In the genomic region with DNA sequence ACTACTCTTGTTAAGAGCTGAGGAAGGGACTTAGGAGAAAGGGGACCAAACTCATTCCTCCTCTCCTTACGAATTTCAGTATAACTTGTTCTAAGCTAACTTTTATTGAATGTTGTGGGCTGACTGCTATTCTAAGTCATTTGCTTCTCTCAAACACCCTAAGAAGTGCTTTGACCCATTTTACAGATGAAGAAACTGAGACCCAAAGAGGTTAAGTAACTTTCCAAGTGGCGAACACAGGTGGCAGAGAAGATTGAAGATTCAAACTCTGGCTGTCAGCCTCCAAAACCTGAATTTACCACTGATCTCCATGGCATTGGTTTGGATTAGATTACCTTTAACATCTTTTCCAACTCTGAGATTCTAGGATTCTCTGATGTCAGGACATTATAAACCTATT, we compare ENCODE assay signal across 16 cellular contexts. TPM values are rescaled to one million over a fixed set of nuclear protein-coding genes. Genes with fewer than 3 reads are reported as not detected.
DNase-seq lines count a peak whose midpoint lies in the region; ATAC-seq and TF ChIP-seq lines count a peak whose summit lies in the region.
"Had no signal": no experiment of that assay in that cellular context is flagged by ENCODE, and none has a peak within 500 bp of the region (broad histone marks: within the 10 kb centered on the region; RNA-seq: fewer than 3 reads in every experiment).

No MANE protein-coding gene starts in this region.

- H3K27me3 ChIP-seq in right atrium auricular region (no peaks in the 10 kb centered on the region), stomach (no peaks in the 10 kb centered on the region), uterus (no peaks in the 10 kb centered on the region)

- TF ChIP-seq CTCF in right atrium auricular region (IDR thresholded peaks at IDR 0.05) (no peak), fibroblast of villous mesenchyme (IDR thresholded peaks at IDR 0.05; ENCODE audit: insufficient read depth, low read depth, low read length) (no peak), stomach (IDR thresholded peaks at IDR 0.05) (no peak), uterus (IDR thresholded peaks at IDR 0.05) (no peak)

- ATAC-seq in left cardiac atrium (no peak), GM21381 (IDR thresholded peaks at IDR 0.05; ENCODE audit: unreplicated experiment) (no peak)
- ATAC-seq: HCT116, Panc1 had no signal

- H3K36me3 ChIP-seq in right atrium auricular region = peaks cover 82% of the 10 kb centered on the region
- H3K36me3 ChIP-seq in stomach = peaks cover 33 to 37% (median 36%) of the 10 kb centered on the region in 4 donors
- no peaks in the 10 kb centered on the region for H3K36me3 ChIP-seq in uterus

- intact Hi-C loops in left cardiac atrium (cut with DNase I) (loop anchor here in 1 of 2 donors (5.0 to 10.0 kb wide), 2 partner anchors 41 to 101 kb away; no protein-coding TSS in a partner anchor), stomach (cut with DNase I; ENCODE audit: low total_unique reads) (no loop called here), uterus (cut with DNase I; ENCODE audit: low total_unique reads) (loop anchor here (10.0 kb wide), 1 partner anchor 61 kb away; no protein-coding TSS in a partner anchor)

- no peak overlapping the region for H3K4me3 ChIP-seq in right atrium auricular region
- H3K4me3 ChIP-seq in fibroblast of villous mesenchyme (ENCODE audit: low read depth, low read length) = no peak overlapping the region
- no peak overlapping the region for H3K4me3 ChIP-seq in stomach
- H3K4me3 ChIP-seq in uterus = no peak overlapping the region

- 78 to 92% (median 84%) methylated on average over 2 of the region's 2 CpGs for WGBS in stomach, 5 donors

- H3K9me3 ChIP-seq in right atrium auricular region = no peaks in the 10 kb centered on the region
- no peaks in the 10 kb centered on the region for H3K9me3 ChIP-seq in stomach
- H3K9me3 ChIP-seq in uterus = no peaks in the 10 kb centered on the region

- TF ChIP-seq POLR2A in stomach (IDR thresholded peaks at IDR 0.05) = no peak
- TF ChIP-seq POLR2A in uterus (IDR thresholded peaks at IDR 0.05) = no peak

- DNase-seq in right atrium auricular region (ENCODE audit: low spot score) = no peak
- no peak for DNase-seq in left cardiac atrium
- peak; percentile 28 for DNase-seq in fibroblast of villous mesenchyme (ENCODE audit: low read depth)
- DNase-seq in stomach = no peak
- no peak for DNase-seq in uterus
- DNase-seq in stimulated activated CD4-positive, alpha-beta T cell treated with anti-CD3 and anti-CD28 coated beads, Interleukin-12 subunit alpha, Interleukin-12 subunit beta, amount 100 ng/mL, for 4 hours = no peak
- DNase-seq in effector CD8-positive, alpha-beta T cell (lab: John Stamatoyannopoulos, UW) = no peak
- DNase-seq: DND-41, KG1, NCI-H1105, NCI-H1694, NCI-H510A treated with DMSO at 0.1 percent for 48 hours, SHP77 had no signal

- H3K4me1 ChIP-seq in right atrium auricular region = peaks cover 0 to 92% of the 10 kb centered on the region in 2 donors
- peaks cover 19 to 65% (median 47%) of the 10 kb centered on the region in 4 donors for H3K4me1 ChIP-seq in stomach
- H3K4me1 ChIP-seq in uterus = peaks cover 19 to 29% of the 10 kb centered on the region in 2 donors

- H3K27ac ChIP-seq in right atrium auricular region (peak overlapping the region; percentile 87 to 97), stomach (peak overlapping the region in 3 of 5 donors; percentile 28 to 76 (median 30)), uterus (peak overlapping the region; percentile 76 to 82)

- TF ChIP-seq EP300 in stomach (IDR thresholded peaks at IDR 0.05) = no peak

RNA-seq across cellular contexts. Expression of gene TIMP3, which starts 52.2 kb away (rescaled TPM):
- total RNA-seq in right atrium auricular region = 100 to 1,000 TPM; 625 to 711 TPM
- 100 to 1,000 TPM; 434 to 484 TPM for total RNA-seq in left cardiac atrium
- 418 and 924 TPM in 2 replicates for total RNA-seq in fibroblast of villous mesenchyme
- 100 to 1,000 TPM; 103 to 248 (median 212) TPM for total RNA-seq in stomach
- 10 to 100 TPM; 30.4 to 55.9 (median 39.4) TPM for polyA plus RNA-seq in stomach
- total RNA-seq in uterus = 100 to 1,000 TPM; 192 to 702 (median 423) TPM

Comparison
In these comparisons a context has a peak if more than half of its experiments do, and no peak if none do; other contexts are left out.
1. H3K27ac ChIP-seq: peak in every context shown above with its lines; median percentile 92 in right atrium auricular region; 79 in uterus; 30 in stomach.